In the genomic region with DNA sequence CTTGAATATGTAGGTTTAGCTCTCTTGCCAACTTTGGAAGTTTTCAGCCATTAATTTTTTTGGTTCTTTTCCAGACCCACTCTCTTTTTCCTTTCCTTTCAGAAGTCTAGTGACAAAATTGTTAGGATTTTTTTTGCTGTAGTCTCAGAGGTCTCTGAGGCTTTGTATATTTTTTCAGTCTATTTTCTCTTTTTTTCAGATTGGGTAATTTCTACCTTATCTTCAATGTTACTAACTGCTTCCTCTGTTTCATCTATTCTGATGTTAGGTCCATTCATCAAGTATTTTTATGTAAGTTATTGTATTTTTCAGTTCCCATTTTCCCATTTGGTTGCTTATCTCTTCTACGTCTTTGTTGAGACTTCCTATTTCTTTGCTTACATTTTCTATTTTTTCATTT, we compare ENCODE assay signal across 1 cellular context.
TF ChIP-seq lines count a peak whose summit lies in the region.

No MANE protein-coding gene starts in this region.

TF ChIP-seq in A549, 52 proteins besides CTCF, POLR2A, EP300 and RAD21 (continued from another document):
- TF ChIP-seq, protein P1, sequence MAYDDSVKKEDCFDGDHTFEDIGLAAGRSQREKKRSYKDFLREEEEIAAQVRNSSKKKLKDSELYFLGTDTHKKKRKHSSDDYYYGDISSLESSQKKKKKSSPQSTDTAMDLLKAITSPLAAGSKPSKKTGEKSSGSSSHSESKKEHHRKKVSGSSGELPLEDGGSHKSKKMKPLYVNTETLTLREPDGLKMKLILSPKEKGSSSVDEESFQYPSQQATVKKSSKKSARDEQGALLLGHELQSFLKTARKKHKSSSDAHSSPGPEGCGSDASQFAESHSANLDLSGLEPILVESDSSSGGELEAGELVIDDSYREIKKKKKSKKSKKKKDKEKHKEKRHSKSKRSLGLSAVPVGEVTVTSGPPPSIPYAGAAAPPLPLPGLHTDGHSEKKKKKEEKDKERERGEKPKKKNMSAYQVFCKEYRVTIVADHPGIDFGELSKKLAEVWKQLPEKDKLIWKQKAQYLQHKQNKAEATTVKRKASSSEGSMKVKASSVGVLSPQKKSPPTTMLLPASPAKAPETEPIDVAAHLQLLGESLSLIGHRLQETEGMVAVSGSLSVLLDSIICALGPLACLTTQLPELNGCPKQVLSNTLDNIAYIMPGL (CRISPR knock-in tag; IDR thresholded peaks at IDR 0.05; ENCODE audit: borderline replicate concordance): no peak
- no peak for TF ChIP-seq HDAC2 (IDR thresholded peaks at IDR 0.05)
- no peak for TF ChIP-seq JUNB (IDR thresholded peaks at IDR 0.05)
- TF ChIP-seq HOXB5 (CRISPR knock-in tag; IDR thresholded peaks at IDR 0.05): no peak
- TF ChIP-seq, protein P2, sequence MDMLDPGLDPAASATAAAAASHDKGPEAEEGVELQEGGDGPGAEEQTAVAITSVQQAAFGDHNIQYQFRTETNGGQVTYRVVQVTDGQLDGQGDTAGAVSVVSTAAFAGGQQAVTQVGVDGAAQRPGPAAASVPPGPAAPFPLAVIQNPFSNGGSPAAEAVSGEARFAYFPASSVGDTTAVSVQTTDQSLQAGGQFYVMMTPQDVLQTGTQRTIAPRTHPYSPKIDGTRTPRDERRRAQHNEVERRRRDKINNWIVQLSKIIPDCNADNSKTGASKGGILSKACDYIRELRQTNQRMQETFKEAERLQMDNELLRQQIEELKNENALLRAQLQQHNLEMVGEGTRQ (IDR thresholded peaks at IDR 0.05): no peak
- TF ChIP-seq HOXB13 (CRISPR knock-in tag; IDR thresholded peaks at IDR 0.05; ENCODE audit: low read depth): no peak
- TF ChIP-seq MAZ (IDR thresholded peaks at IDR 0.05; ENCODE audit: borderline replicate concordance, low read depth, low read length): no peak
- TF ChIP-seq MAX (IDR thresholded peaks at IDR 0.05): no peak
